Comparison of ENCODE assay signal across 18 cellular contexts in the genomic region with DNA sequence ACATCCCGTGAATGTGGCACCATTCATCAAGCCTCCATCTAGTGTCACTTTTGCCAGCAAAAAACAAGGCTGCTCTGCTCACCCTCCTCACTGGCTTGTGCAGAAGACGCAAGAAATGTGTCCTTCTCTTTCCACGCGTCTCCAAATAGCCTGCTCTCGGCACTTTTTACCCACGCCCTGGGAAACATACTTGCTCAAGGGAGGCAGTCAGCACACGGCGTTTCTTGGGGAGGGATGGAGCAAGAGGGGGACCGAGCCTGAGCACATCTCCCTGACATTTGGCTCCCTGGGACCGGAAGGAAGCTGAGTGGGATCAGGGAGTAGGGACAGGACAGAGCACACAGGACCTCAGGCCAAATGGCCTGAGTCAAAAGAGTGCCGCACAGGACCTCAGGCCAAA. TPM values are rescaled to one million over a fixed set of nuclear protein-coding genes. Genes with fewer than 3 reads are reported as not detected.
DNase-seq lines count a peak whose midpoint lies in the region; ATAC-seq and TF ChIP-seq lines count a peak whose summit lies in the region.
"Had no signal": no experiment of that assay in that cellular context is flagged by ENCODE, and none has a peak within 500 bp of the region (broad histone marks: within the 10 kb centered on the region; RNA-seq: fewer than 3 reads in every experiment).

No MANE protein-coding gene starts in this region.

- peak overlapping the region; percentile 94 to 99 (median 96) for H3K4me3 Mint-ChIP-seq in CD4-positive, CD25-positive, alpha-beta regulatory T cell
- peak overlapping the region; percentile 89 for H3K4me3 Mint-ChIP-seq in activated naive CD8-positive, alpha-beta T cell treated with anti-CD3 and anti-CD28 coated beads for 36 hours
- peak overlapping the region; percentile 88 to 100 (median 98) for H3K4me3 Mint-ChIP-seq in naive thymus-derived CD8-positive, alpha-beta T cell
- H3K4me3 Mint-ChIP-seq: neural progenitor cell; stimulated activated memory B cell treated with anti-CD40 and anti-IgM and Interleukin-4, amounts not matched to agents 10 μg/mL and 1 μg/mL and 100 μg/mL, for 72 hours had no signal

- TF ChIP-seq POLR2A in erythroblast (IDR thresholded peaks at IDR 0.05; ENCODE audit: low read length) = no peak

- no peak for ATAC-seq in CD4-positive, CD25-positive, alpha-beta regulatory T cell (ENCODE audit: low read depth in 2 of 2)
- no peak for ATAC-seq in naive thymus-derived CD8-positive, alpha-beta T cell
- ATAC-seq in HG03025 (IDR thresholded peaks at IDR 0.05; ENCODE audit: low FRiP score, unreplicated experiment) = no peak
- ATAC-seq: right cardiac atrium; stimulated activated memory B cell treated with anti-CD40 and anti-IgM and Interleukin-4, amounts not matched to agents 10 μg/mL and 1 μg/mL and 100 μg/mL, for 72 hours had no signal

- no peaks in the 10 kb centered on the region for H3K9me3 ChIP-seq in CD4-positive, CD25-positive, alpha-beta regulatory T cell (ENCODE audit: control insufficient read depth in 2 of 2, low read length in 2 of 2)
- H3K9me3 ChIP-seq in KOPT-K1 (ENCODE audit: insufficient read depth, low read length, poor library complexity, severe bottlenecking) = no peaks in the 10 kb centered on the region
- H3K9me3 ChIP-seq: BE2C, uterus had no signal

- peaks cover 88% of the 10 kb centered on the region for H3K4me1 ChIP-seq in CD4-positive, CD25-positive, alpha-beta regulatory T cell (ENCODE audit: control insufficient read depth, insufficient read depth, low read length, poor library complexity, severe bottlenecking)
- H3K4me1 ChIP-seq: BE2C, uterus had no signal

- POLR2A ChIA-PET in naive thymus-derived CD8-positive, alpha-beta T cell (lab: Charles Lee) = interaction anchor here (0.6 to 17.4 kb wide), 14 partner anchors 28 to 1821 kb away, joined by 3 to 1316 read pairs (median 6); no protein-coding TSS in a partner anchor

- peaks cover 28 to 74% (median 53%) of the 10 kb centered on the region in 4 donors for H3K4me1 Mint-ChIP-seq in CD4-positive, CD25-positive, alpha-beta regulatory T cell
- H3K4me1 Mint-ChIP-seq in activated naive CD8-positive, alpha-beta T cell treated with anti-CD3 and anti-CD28 coated beads for 36 hours = peaks cover 79% of the 10 kb centered on the region
- peaks cover 43 to 91% (median 71%) of the 10 kb centered on the region in 4 donors for H3K4me1 Mint-ChIP-seq in naive thymus-derived CD8-positive, alpha-beta T cell

- peaks cover 9% of the 10 kb centered on the region for H3K36me3 ChIP-seq in CD4-positive, CD25-positive, alpha-beta regulatory T cell (ENCODE audit: control insufficient read depth, insufficient read depth, low read length)
- peaks cover 81% of the 10 kb centered on the region for H3K36me3 ChIP-seq in KOPT-K1 (ENCODE audit: insufficient read depth, low read length)
- H3K36me3 ChIP-seq: BE2C, neural progenitor cell, uterus had no signal

- peak overlapping the region; percentile 99 for H3K27ac ChIP-seq in CD4-positive, CD25-positive, alpha-beta regulatory T cell (ENCODE audit: insufficient read depth, low read length, poor library complexity, severe bottlenecking)
- H3K27ac ChIP-seq in KOPT-K1 (ENCODE audit: low read depth, low read length, poor library complexity, severe bottlenecking) = peak overlapping the region; percentile 94
- H3K27ac ChIP-seq: neural progenitor cell, uterus had no signal

- no peaks in the 10 kb centered on the region for H3K27me3 ChIP-seq in CD4-positive, CD25-positive, alpha-beta regulatory T cell (ENCODE audit: control insufficient read depth, insufficient read depth, low read length)

- peaks cover 17% of the 10 kb centered on the region for H3K27me3 Mint-ChIP-seq in CD4-positive, CD25-positive, alpha-beta regulatory T cell
- H3K27me3 Mint-ChIP-seq in activated naive CD8-positive, alpha-beta T cell treated with anti-CD3 and anti-CD28 coated beads for 36 hours = no peaks in the 10 kb centered on the region
- H3K27me3 Mint-ChIP-seq in naive thymus-derived CD8-positive, alpha-beta T cell = peaks cover 0 to 5% (median 0%) of the 10 kb centered on the region in 5 donors

- H3K36me3 Mint-ChIP-seq in CD4-positive, CD25-positive, alpha-beta regulatory T cell = peaks cover 61% of the 10 kb centered on the region
- H3K36me3 Mint-ChIP-seq in activated naive CD8-positive, alpha-beta T cell treated with anti-CD3 and anti-CD28 coated beads for 36 hours = peaks cover 62% of the 10 kb centered on the region
- peaks cover 26 to 86% (median 68%) of the 10 kb centered on the region in 3 donors for H3K36me3 Mint-ChIP-seq in naive thymus-derived CD8-positive, alpha-beta T cell
- H3K36me3 Mint-ChIP-seq: neural progenitor cell; stimulated activated memory B cell treated with anti-CD40 and anti-IgM and Interleukin-4, amounts not matched to agents 10 μg/mL and 1 μg/mL and 100 μg/mL, for 72 hours had no signal

- peaks cover 0 to 4% (median 0%) of the 10 kb centered on the region in 7 donors for H3K9me3 Mint-ChIP-seq in CD4-positive, CD25-positive, alpha-beta regulatory T cell
- H3K9me3 Mint-ChIP-seq in activated naive CD8-positive, alpha-beta T cell treated with anti-CD3 and anti-CD28 coated beads for 36 hours = no peaks in the 10 kb centered on the region
- no peaks in the 10 kb centered on the region for H3K9me3 Mint-ChIP-seq in naive thymus-derived CD8-positive, alpha-beta T cell
- H3K9me3 Mint-ChIP-seq: neural progenitor cell; stimulated activated memory B cell treated with anti-CD40 and anti-IgM and Interleukin-4, amounts not matched to agents 10 μg/mL and 1 μg/mL and 100 μg/mL, for 72 hours had no signal

- H3K27ac Mint-ChIP-seq in CD4-positive, CD25-positive, alpha-beta regulatory T cell = peak overlapping the region; percentile 100
- peak overlapping the region; percentile 98 for H3K27ac Mint-ChIP-seq in activated naive CD8-positive, alpha-beta T cell treated with anti-CD3 and anti-CD28 coated beads for 36 hours
- H3K27ac Mint-ChIP-seq in naive thymus-derived CD8-positive, alpha-beta T cell = peak overlapping the region; percentile 99 to 100 (median 100)
- H3K27ac Mint-ChIP-seq: neural progenitor cell; stimulated activated memory B cell treated with anti-CD40 and anti-IgM and Interleukin-4, amounts not matched to agents 10 μg/mL and 1 μg/mL and 100 μg/mL, for 72 hours had no signal

- peak overlapping the region; percentile 99 for H3K4me3 ChIP-seq in CD4-positive, CD25-positive, alpha-beta regulatory T cell (ENCODE audit: low read depth, low read length)
- H3K4me3 ChIP-seq: neural progenitor cell, uterus had no signal

- DNase-seq in CD4-positive, CD25-positive, alpha-beta regulatory T cell = peak in 2 of 3 donors; percentile 28 to 50
- no peak for DNase-seq in activated naive CD8-positive, alpha-beta T cell treated with anti-CD3 and anti-CD28 coated beads for 36 hours
- DNase-seq in naive thymus-derived CD8-positive, alpha-beta T cell = peak in 5 of 10 donors; percentile 21 to 62 (median 38)
- no peak for DNase-seq in erythroblast (lab: John Stamatoyannopoulos, UW)
- no peak for DNase-seq in DMS79 treated with DMSO at 0.1 percent for 48 hours (lab: John Stamatoyannopoulos, UW)
- DNase-seq: BE2C; effector CD4-positive, alpha-beta T cell; Kasumi-1; NCI-H1694; NCI-H510A treated with DMSO at 0.1 percent for 48 hours; right cardiac atrium; uterus had no signal

RNA-seq across cellular contexts. Expression of gene BCL11B, which starts 7.3 kb away (rescaled TPM):
- 210 TPM for total RNA-seq in CD4-positive, CD25-positive, alpha-beta regulatory T cell
- 1 to 10 TPM; 5.3 to 5.7 (median 5.4) TPM for polyA plus RNA-seq in CD4-positive, CD25-positive, alpha-beta regulatory T cell
- total RNA-seq in activated naive CD8-positive, alpha-beta T cell treated with anti-CD3 and anti-CD28 coated beads for 36 hours = 10 to 100 TPM; 38.9 to 40.3 TPM
- total RNA-seq in naive thymus-derived CD8-positive, alpha-beta T cell = 100 to 1,000 TPM; 206 to 209 TPM
- 10 to 100 TPM in 1 of 3 donors, 1 to 10 TPM in 2; 8.2 to 12.1 (median 9.5) TPM for polyA plus RNA-seq in naive thymus-derived CD8-positive, alpha-beta T cell
- total RNA-seq: fibroblast of villous mesenchyme, OCI-LY7 had no signal

Comparison
In these comparisons a context has a peak if more than half of its experiments do, and no peak if none do; other contexts are left out.
1. DNase-seq: peak in CD4-positive, CD25-positive, alpha-beta regulatory T cell (2 of 3); none in activated naive CD8-positive, alpha-beta T cell treated with anti-CD3 and anti-CD28 coated beads for 36 hours (single experiment), erythroblast (0 of 2) and DMS79 treated with DMSO at 0.1 percent for 48 hours (single experiment).
2. Peak in every context shown above with its lines, with median percentiles within 50 percentile points of each other: H3K27ac Mint-ChIP-seq and H3K4me3 Mint-ChIP-seq.